ENCODE assay signal across 8 cellular contexts in the genomic region with DNA sequence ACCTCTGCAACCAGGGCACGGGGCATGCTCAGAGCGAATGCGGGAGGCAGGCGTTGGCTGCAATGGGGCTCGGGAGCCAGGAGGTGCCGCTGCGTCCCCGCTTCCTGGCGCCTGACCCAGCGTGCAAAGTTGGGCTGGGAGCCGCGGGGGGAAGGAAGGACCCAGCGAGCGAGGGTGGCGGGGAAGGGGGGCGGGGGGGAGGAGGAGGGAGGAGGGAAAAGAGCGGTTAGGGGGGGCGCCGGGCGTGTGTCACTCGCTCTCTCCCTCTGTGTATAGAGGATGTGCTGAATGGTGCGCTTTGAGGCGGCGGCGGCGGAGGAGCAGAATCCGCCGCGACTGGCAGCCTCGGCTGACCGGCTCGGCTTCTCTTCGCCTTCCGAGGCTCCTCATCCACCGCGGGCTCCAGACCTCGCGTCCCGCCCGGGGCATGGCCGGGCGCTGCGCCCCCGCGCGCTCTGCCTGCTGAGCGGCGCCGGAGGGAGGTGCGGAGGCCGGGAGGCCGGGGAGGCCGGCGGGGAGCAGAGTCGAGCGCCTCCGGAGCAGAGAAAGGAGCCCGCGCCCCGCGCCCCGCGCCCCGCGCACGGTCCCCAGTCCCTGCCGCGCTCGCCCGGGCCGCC. TPM values are rescaled to one million over a fixed set of nuclear protein-coding genes. Genes with fewer than 3 reads are reported as not detected.
DNase-seq lines count a peak whose midpoint lies in the region; ATAC-seq and TF ChIP-seq lines count a peak whose summit lies in the region.

A gene (plus strand): TSS at position 252 of the 617 bp plus-strand sequence. CDS start 386 bp downstream, outside the sequence.

- H2AFZ ChIP-seq in IMR-90 (replicated peaks; ENCODE audit: low read length, poor library complexity), result peak within 1 kb of the TSS; percentile 91

- no peak within 1 kb of the TSS for H3K56ac ChIP-seq in IMR-90 (ENCODE audit: extremely low read depth, insufficient read depth, low read length)

- H3K14ac ChIP-seq in IMR-90 (replicated peaks; ENCODE audit: low read depth, low read length), result peak within 1 kb of the TSS; percentile 70; the same call in 1 of the 2 replicates

- TF ChIP-seq RAD21 in IMR-90 (IDR thresholded peaks at IDR 0.05; ENCODE audit: low read length), result peak; percentile 93

- H2AK5ac ChIP-seq in IMR-90 (ENCODE audit: low read depth, low read length), result peak within 1 kb of the TSS; percentile 7; the same call in 1 of the 2 replicates

- H4K5ac ChIP-seq in IMR-90 (ENCODE audit: low read depth, low read length), result no peak within 1 kb of the TSS

- H3K27me3 ChIP-seq in IMR-90 (ENCODE audit: control insufficient read depth, insufficient read depth, low read length) (no peaks in the 10 kb centered on the region), Panc1 (ENCODE audit: control insufficient read depth, insufficient read depth, low read length) (peaks cover 18% of the 10 kb centered on the region)
- peaks cover 0 to 3% of the 10 kb centered on the region in 2 donors for H3K27me3 ChIP-seq in naive thymus-derived CD4-positive, alpha-beta T cell (ENCODE audit: control insufficient read depth in 2 of 2, insufficient read depth in 2 of 2, low read length in 2 of 2)

- H3K36me3 Mint-ChIP-seq in activated T-helper 2 cell treated with anti-CD3 and anti-CD28 coated beads, Interferon-gamma antibody, Interleukin-2, Interleukin-4, amounts not matched to agents 10 μg/mL and 5 μg/mL and 100 μg/mL, durations not matched to agents 14 hours and 24 hours and 36 hours (ENCODE audit: low read depth), result no peaks in the 10 kb centered on the region
- H3K36me3 Mint-ChIP-seq in naive thymus-derived CD4-positive, alpha-beta T cell, result no peaks in the 10 kb centered on the region
- no peaks in the 10 kb centered on the region for H3K36me3 Mint-ChIP-seq in stimulated activated memory B cell treated with anti-CD40 and anti-IgM and Interleukin-4, amounts not matched to agents 10 μg/mL and 1 μg/mL and 100 μg/mL, for 72 hours

- H3K4me3 ChIP-seq in IMR-90 (ENCODE audit: insufficient read depth, low read depth, low read length), result peak within 1 kb of the TSS; percentile 69
- H3K4me3 ChIP-seq in Panc1 (ENCODE audit: low read depth in 2 of 2, low read length in 2 of 2), result peak within 1 kb of the TSS; percentile 33 to 44; a peak in 3 of 4 replicates
- peak within 1 kb of the TSS; percentile 57 for H3K4me3 ChIP-seq in naive thymus-derived CD4-positive, alpha-beta T cell (ENCODE audit: low read length)

- H3K23ac ChIP-seq in IMR-90 (ENCODE audit: low read depth, low read length), result peak within 1 kb of the TSS; percentile 53; the same call in 1 of the 2 replicates

- H2AK9ac ChIP-seq in IMR-90 (replicated peaks; ENCODE audit: low read depth, low read length, poor library complexity), result peak within 1 kb of the TSS; percentile 57

- H3K4ac ChIP-seq in IMR-90 (ENCODE audit: low read depth, low read length), result peak within 1 kb of the TSS; percentile 58

- H2BK15ac ChIP-seq in IMR-90 (ENCODE audit: low read depth, low read length), result peak within 1 kb of the TSS; percentile 38; the same call in 1 of the 3 replicates

- H2BK120ac ChIP-seq in IMR-90 (ENCODE audit: low read depth, low read length), result peak within 1 kb of the TSS; percentile 78

- DNase-seq in COLO829 (ENCODE audit: low spot score), result peak; percentile 74
- DNase-seq in IMR-90, result peak; percentile 78
- peak; percentile 20 for DNase-seq in Panc1 (ENCODE audit: low read depth, low spot score)
- peak; percentile 72 for DNase-seq in activated T-helper 2 cell treated with anti-CD3 and anti-CD28 coated beads, Interferon-gamma antibody, Interleukin-2, Interleukin-4, amounts not matched to agents 10 μg/mL and 5 μg/mL and 100 μg/mL, durations not matched to agents 14 hours and 24 hours and 36 hours (ENCODE audit: low spot score)
- peak; percentile 79 for DNase-seq in fibroblast of peridontal ligament (ENCODE audit: extremely low read depth)
- DNase-seq in naive thymus-derived CD4-positive, alpha-beta T cell, result peak; percentile 59 to 82 (median 70)

- peak within 1 kb of the TSS; percentile 66 for H3K4me3 Mint-ChIP-seq in activated T-helper 2 cell treated with anti-CD3 and anti-CD28 coated beads, Interferon-gamma antibody, Interleukin-2, Interleukin-4, amounts not matched to agents 10 μg/mL and 5 μg/mL and 100 μg/mL, durations not matched to agents 14 hours and 24 hours and 36 hours (ENCODE audit: low read depth)
- H3K4me3 Mint-ChIP-seq in naive thymus-derived CD4-positive, alpha-beta T cell, result peak within 1 kb of the TSS; percentile 67 to 87 (median 80)
- H3K4me3 Mint-ChIP-seq in stimulated activated memory B cell treated with anti-CD40 and anti-IgM and Interleukin-4, amounts not matched to agents 10 μg/mL and 1 μg/mL and 100 μg/mL, for 72 hours, result peak within 1 kb of the TSS; percentile 78

- POLR2A ChIA-PET in IMR-90 (lab: Charles Lee; ENCODE audit: unreplicated experiment) (no interaction called here), Panc1 (lab: Charles Lee) (no interaction called here)
- POLR2A ChIA-PET in naive thymus-derived CD4-positive, alpha-beta T cell (lab: Charles Lee), result no interaction called here

- ATAC-seq in GM21447 (IDR thresholded peaks at IDR 0.05; ENCODE audit: unreplicated experiment), result peak; percentile 64
- ATAC-seq in IMR-90 (ENCODE audit: low read depth), result peak; percentile 89
- ATAC-seq in Panc1, result peak; percentile 98
- peak; percentile 93 for ATAC-seq in naive thymus-derived CD4-positive, alpha-beta T cell
- ATAC-seq in stimulated activated memory B cell treated with anti-CD40 and anti-IgM and Interleukin-4, amounts not matched to agents 10 μg/mL and 1 μg/mL and 100 μg/mL, for 72 hours, result peak; percentile 80

- WGBS in IMR-90 (ENCODE audit: extremely low coverage in 2 of 2, insufficient read length in 1 of 2), 2 experiments, result 0% methylated on average over 16 of the region's 71 CpGs; no CpG with 5 or more reads in 1 of the 2 experiments

- H3K9me3 Mint-ChIP-seq in activated T-helper 2 cell treated with anti-CD3 and anti-CD28 coated beads, Interferon-gamma antibody, Interleukin-2, Interleukin-4, amounts not matched to agents 10 μg/mL and 5 μg/mL and 100 μg/mL, durations not matched to agents 14 hours and 24 hours and 36 hours, result no peaks in the 10 kb centered on the region
- H3K9me3 Mint-ChIP-seq in naive thymus-derived CD4-positive, alpha-beta T cell, result peaks cover 0 to 3% (median 0%) of the 10 kb centered on the region in 11 donors
- no peaks in the 10 kb centered on the region for H3K9me3 Mint-ChIP-seq in stimulated activated memory B cell treated with anti-CD40 and anti-IgM and Interleukin-4, amounts not matched to agents 10 μg/mL and 1 μg/mL and 100 μg/mL, for 72 hours

- intact Hi-C loops in IMR-90 (cut with micrococcal nuclease), result loop anchor here (1.0 to 2.0 kb wide), 6 partner anchors 89 to 589 kb away; no protein-coding TSS in a partner anchor
- intact Hi-C loops in Panc1 (cut with micrococcal nuclease; ENCODE audit: unreplicated experiment), result loop anchor here (1.0 to 5.0 kb wide), 2 partner anchors 255 to 588 kb away; no protein-coding TSS in a partner anchor
- intact Hi-C loops in activated T-helper 2 cell treated with anti-CD3 and anti-CD28 coated beads, Interferon-gamma antibody, Interleukin-2, Interleukin-4, amounts not matched to agents 10 μg/mL and 5 μg/mL and 100 μg/mL, durations not matched to agents 14 hours and 24 hours and 36 hours (cut with micrococcal nuclease), result loop anchor here (1.0 to 10.0 kb wide), 6 partner anchors 55 to 590 kb away; no protein-coding TSS in a partner anchor
- intact Hi-C loops in naive thymus-derived CD4-positive, alpha-beta T cell (cut with micrococcal nuclease), result loop anchor here (1.0 to 5.0 kb wide), 5 partner anchors 21 to 590 kb away; a partner anchor contains a TSS

- H2BK5ac ChIP-seq in IMR-90 (ENCODE audit: low read depth, low read length, poor library complexity, severe bottlenecking), result peak within 1 kb of the TSS; percentile 73

- BruUV-seq in IMR-90 (replicated peaks; lab: Mats Ljungman, UMichigan), result no TSS peak
- no TSS peak for BruUV-seq in Panc1 (replicated peaks; lab: Mats Ljungman, UMichigan)

- peak within 1 kb of the TSS; percentile 10; the same call in 1 of the 2 replicates for H4K91ac ChIP-seq in IMR-90 (ENCODE audit: insufficient read depth, low read depth, low read length)

- H3K4me1 ChIP-seq in IMR-90 (ENCODE audit: control insufficient read depth, insufficient read depth, low read length) (peaks cover 7% of the 10 kb centered on the region), Panc1 (ENCODE audit: control insufficient read depth, insufficient read depth, low read length) (peaks cover 3% of the 10 kb centered on the region; the same call in 1 of the 2 replicates)
- H3K4me1 ChIP-seq in naive thymus-derived CD4-positive, alpha-beta T cell (ENCODE audit: control insufficient read depth in 2 of 2, insufficient read depth in 2 of 2, low read length in 2 of 2), result peaks cover 6 to 16% of the 10 kb centered on the region in 2 donors

- TF ChIP-seq POLR2A in IMR-90 (IDR thresholded peaks at IDR 0.05; ENCODE audit: low read depth, low read length), result no peak

- peaks cover 10 to 18% of the 10 kb centered on the region in 2 experiments; a peak in 3 of 4 replicates for H3K79me1 ChIP-seq in IMR-90 (ENCODE audit: low read depth in 1 of 2, low read length in 2 of 2)

- peaks cover 11% of the 10 kb centered on the region for H3K4me1 Mint-ChIP-seq in activated T-helper 2 cell treated with anti-CD3 and anti-CD28 coated beads, Interferon-gamma antibody, Interleukin-2, Interleukin-4, amounts not matched to agents 10 μg/mL and 5 μg/mL and 100 μg/mL, durations not matched to agents 14 hours and 24 hours and 36 hours (ENCODE audit: low read depth)
- peaks cover 7 to 22% (median 9%) of the 10 kb centered on the region in 7 donors for H3K4me1 Mint-ChIP-seq in naive thymus-derived CD4-positive, alpha-beta T cell
- H3K4me1 Mint-ChIP-seq in stimulated activated memory B cell treated with anti-CD40 and anti-IgM and Interleukin-4, amounts not matched to agents 10 μg/mL and 1 μg/mL and 100 μg/mL, for 72 hours, result peaks cover 8% of the 10 kb centered on the region

- no peaks in the 10 kb centered on the region; the same call in 1 of the 2 replicates for H4K20me1 ChIP-seq in IMR-90 (ENCODE audit: insufficient read depth, low read length)

- in situ Hi-C loops in IMR-90 (cut with MboI; ENCODE audit: low sequenced_read_pairs) (no loop called here), Panc1 (cut with HindIII; ENCODE audit: low pct_unique_long_range_greater_than_20kb, low sequenced_read_pairs) (no loop called here)

- no peaks in the 10 kb centered on the region; the same call in 1 of the 2 replicates for H3K9me1 ChIP-seq in IMR-90 (ENCODE audit: insufficient read depth, low read length)

- H3K9me3 ChIP-seq in IMR-90 (ENCODE audit: control insufficient read depth, insufficient read depth, low read length), result no peaks in the 10 kb centered on the region
- H3K9me3 ChIP-seq in Panc1 (ENCODE audit: control insufficient read depth, insufficient read depth, low read depth, low read length), result no peaks in the 10 kb centered on the region
- no peaks in the 10 kb centered on the region for H3K9me3 ChIP-seq in naive thymus-derived CD4-positive, alpha-beta T cell (ENCODE audit: control insufficient read depth in 2 of 3, low read length in 3 of 3)

- peak; percentile 94 for TF ChIP-seq CTCF in IMR-90 (conservative IDR thresholded peaks at IDR 0.05; ENCODE audit: low read depth, low read length)
- TF ChIP-seq CTCF in Panc1 (IDR thresholded peaks at IDR 0.05), result peak; percentile 91

- dilution Hi-C loops in IMR-90 (cut with HindIII; ENCODE audit: low sequenced_read_pairs, unreplicated experiment), result no loop called here

- no peak within 1 kb of the TSS for H3K18ac ChIP-seq in IMR-90 (ENCODE audit: low read depth, low read length)

- peak within 1 kb of the TSS in 1 of 2 experiments; percentile 53; a peak in 2 of 4 replicates for H4K8ac ChIP-seq in IMR-90 (ENCODE audit: low read depth in 2 of 2, low read length in 2 of 2)

- H3K27me3 Mint-ChIP-seq in activated T-helper 2 cell treated with anti-CD3 and anti-CD28 coated beads, Interferon-gamma antibody, Interleukin-2, Interleukin-4, amounts not matched to agents 10 μg/mL and 5 μg/mL and 100 μg/mL, durations not matched to agents 14 hours and 24 hours and 36 hours (ENCODE audit: low read depth), result peaks cover 52% of the 10 kb centered on the region
- peaks cover 16 to 55% (median 27%) of the 10 kb centered on the region in 5 donors for H3K27me3 Mint-ChIP-seq in naive thymus-derived CD4-positive, alpha-beta T cell
- peaks cover 65% of the 10 kb centered on the region for H3K27me3 Mint-ChIP-seq in stimulated activated memory B cell treated with anti-CD40 and anti-IgM and Interleukin-4, amounts not matched to agents 10 μg/mL and 1 μg/mL and 100 μg/mL, for 72 hours

- peak within 1 kb of the TSS; percentile 65 for H3K9ac ChIP-seq in IMR-90 (ENCODE audit: low read depth, low read length)

- no peaks in the 10 kb centered on the region for H3K36me3 ChIP-seq in IMR-90 (ENCODE audit: control insufficient read depth, insufficient read depth, low read length)
- H3K36me3 ChIP-seq in Panc1 (ENCODE audit: control insufficient read depth, insufficient read depth, low read length), result no peaks in the 10 kb centered on the region
- H3K36me3 ChIP-seq in naive thymus-derived CD4-positive, alpha-beta T cell (ENCODE audit: control insufficient read depth in 2 of 3, insufficient read depth in 3 of 3, low read length in 3 of 3), result no peaks in the 10 kb centered on the region

- CTCF ChIA-PET in IMR-90 (lab: Yijun Ruan, JAX), result interaction anchor here (0.7 to 1.5 kb wide), 7 partner anchors 10 to 590 kb away, joined by 3 to 7 read pairs (median 4); no protein-coding TSS in a partner anchor
- CTCF ChIA-PET in Panc1 (lab: Charles Lee), result interaction anchor here (0.6 kb wide), 1 partner anchor 198 kb away, joined by 11 read pairs; no protein-coding TSS in a partner anchor
- CTCF ChIA-PET in naive thymus-derived CD4-positive, alpha-beta T cell (lab: Charles Lee), result interaction anchor here (1.1 kb wide), 1 partner anchor 590 kb away, joined by 3 read pairs; no protein-coding TSS in a partner anchor

- peak within 1 kb of the TSS; percentile 83 for H3K4me2 ChIP-seq in IMR-90 (ENCODE audit: low read depth, low read length)

- H3K27ac Mint-ChIP-seq in activated T-helper 2 cell treated with anti-CD3 and anti-CD28 coated beads, Interferon-gamma antibody, Interleukin-2, Interleukin-4, amounts not matched to agents 10 μg/mL and 5 μg/mL and 100 μg/mL, durations not matched to agents 14 hours and 24 hours and 36 hours, result no peak within 1 kb of the TSS
- peak within 1 kb of the TSS in 2 of 9 donors; percentile 22 to 42 for H3K27ac Mint-ChIP-seq in naive thymus-derived CD4-positive, alpha-beta T cell
- H3K27ac Mint-ChIP-seq in stimulated activated memory B cell treated with anti-CD40 and anti-IgM and Interleukin-4, amounts not matched to agents 10 μg/mL and 1 μg/mL and 100 μg/mL, for 72 hours, result no peak within 1 kb of the TSS

- H3K27ac ChIP-seq in IMR-90 (ENCODE audit: insufficient read depth, low read length), result peak within 1 kb of the TSS; percentile 68
- no peak within 1 kb of the TSS for H3K27ac ChIP-seq in Panc1 (ENCODE audit: low read length)
- H3K27ac ChIP-seq in naive thymus-derived CD4-positive, alpha-beta T cell (ENCODE audit: low read depth, low read length), result no peak within 1 kb of the TSS

- H2BK20ac ChIP-seq in IMR-90 (ENCODE audit: low read depth, low read length), result no peak within 1 kb of the TSS

RNA-seq across cellular contexts. Expression of the gene that starts here (rescaled TPM):
- 16.1 and 17.5 TPM in 2 replicates for total RNA-seq in IMR-90 (2012; rRNA removed)
- 4.4 and 5.6 TPM in 2 replicates for polyA plus RNA-seq in IMR-90 (2012; rRNA removed)
- 2.1 and 2.3 TPM in 2 replicates for polyA plus RNA-seq in IMR-90 (2012; cell fraction: cytosol; rRNA removed)
- 1.3 and 5.0 TPM in 2 replicates for polyA plus RNA-seq in IMR-90 (2012; cell fraction: nucleus; rRNA removed; ENCODE audit: low replicate concordance)
- total RNA-seq in Panc1 (2021; ENCODE audit: unreplicated experiment), result 0.59 TPM
- 0.21 TPM for polyA plus RNA-seq in Panc1 (2012; ENCODE audit: insufficient read length)
- total RNA-seq in activated T-helper 2 cell treated with anti-CD3 and anti-CD28 coated beads, Interferon-gamma antibody, Interleukin-2, Interleukin-4, amounts not matched to agents 10 μg/mL and 5 μg/mL and 100 μg/mL, durations not matched to agents 14 hours and 24 hours and 36 hours, result 2.6 TPM in 2 replicates
- 10 to 100 TPM in 1 of 5 experiments, 1 to 10 TPM in 3, under 1 TPM in 1; 0.56 to 17.6 (median 2.3) TPM for total RNA-seq in naive thymus-derived CD4-positive, alpha-beta T cell
- polyA plus RNA-seq in naive thymus-derived CD4-positive, alpha-beta T cell, result 1 to 10 TPM; 1.7 to 2.3 TPM

Comparison
In these comparisons a context has a peak if more than half of its experiments do, and no peak if none do; other contexts are left out.
1. Peak in DNase-seq, ATAC-seq and H3K4me3 ChIP-seq in Panc1; RNA of the gene not detected or under 1 TPM.
2. DNase-seq: peak in every context shown above with its lines; median percentile 79 in fibroblast of peridontal ligament; 78 in IMR-90; 74 in COLO829; 72 in activated T-helper 2 cell treated with anti-CD3 and anti-CD28 coated beads, Interferon-gamma antibody, Interleukin-2, Interleukin-4, amounts not matched to agents 10 μg/mL and 5 μg/mL and 100 μg/mL, durations not matched to agents 14 hours and 24 hours and 36 hours; 70 in naive thymus-derived CD4-positive, alpha-beta T cell; 20 in Panc1.